Comparison of ENCODE assay signal across 8 cellular contexts in genomic region chr13:21176982-21177284, GRCh38. TPM values are rescaled to one million over a fixed set of nuclear protein-coding genes. Genes with fewer than 3 reads are reported as not detected.
A peak's percentile ranks its signal among the peaks of the same experiment; 100 is the strongest.
DNase-seq lines count a peak whose midpoint lies in the region; ATAC-seq and TF ChIP-seq lines count a peak whose summit lies in the region.

No MANE protein-coding gene starts in this region.

- POLR2A ChIA-PET in activated CD8-positive, alpha-beta T cell treated with anti-CD3 and anti-CD28 coated beads for 36 hours (lab: Charles Lee), result interaction anchor here (0.7 to 2.8 kb wide), 17 partner anchors 11 to 475 kb away, joined by 3 to 15 read pairs (median 4); partner anchors contain the start of genes XPO4 and ZDHHC20

- peaks cover 28% of the 10 kb centered on the region for H3K36me3 Mint-ChIP-seq in activated CD8-positive, alpha-beta T cell treated with anti-CD3 and anti-CD28 coated beads for 36 hours (ENCODE audit: low read depth)

- H3K4me3 ChIP-seq in right cardiac atrium (ENCODE audit: low read length), result peak overlapping the region; percentile 67

- ATAC-seq in HG03066 (IDR thresholded peaks at IDR 0.05; ENCODE audit: low read depth, unreplicated experiment) (peak; percentile 28), right cardiac atrium (peak; percentile 59 to 69)
- ATAC-seq in activated CD8-positive, alpha-beta T cell treated with anti-CD3 and anti-CD28 coated beads for 36 hours, result peak; percentile 26

- peak overlapping the region; percentile 96 for H3K27ac Mint-ChIP-seq in activated CD8-positive, alpha-beta T cell treated with anti-CD3 and anti-CD28 coated beads for 36 hours

- H3K4me3 Mint-ChIP-seq in activated CD8-positive, alpha-beta T cell treated with anti-CD3 and anti-CD28 coated beads for 36 hours, result peak overlapping the region; percentile 98

- H3K27me3 Mint-ChIP-seq in activated CD8-positive, alpha-beta T cell treated with anti-CD3 and anti-CD28 coated beads for 36 hours, result no peaks in the 10 kb centered on the region

- DNase-seq in stimulated activated CD4-positive, alpha-beta T cell treated with anti-CD3 and anti-CD28 coated beads, Interleukin-4, amount 100 ng/mL, for 1 hour, result peak; percentile 45
- no peak for DNase-seq in stimulated activated CD4-positive, alpha-beta T cell treated with anti-CD3 and anti-CD28 coated beads, Interleukin-12 subunit alpha, Interleukin-12 subunit beta, amount 100 ng/mL, for 4 hours
- peak; percentile 48 for DNase-seq in activated CD8-positive, alpha-beta T cell treated with anti-CD3 and anti-CD28 coated beads for 36 hours
- DNase-seq in right cardiac atrium (no peak), NCI-H2227 (lab: John Stamatoyannopoulos, UW; ENCODE audit: unreplicated experiment) (no peak), OCI-M2 (lab: John Stamatoyannopoulos, UW; ENCODE audit: unreplicated experiment) (no peak)
- DNase-seq in stimulated activated CD8-positive, alpha-beta memory T cell treated with anti-CD3 and anti-CD28 coated beads, Interleukin-4, amount 100 ng/mL, for 24 hours (ENCODE audit: low read depth), result peak; percentile 13

- CTCF ChIA-PET in activated CD8-positive, alpha-beta T cell treated with anti-CD3 and anti-CD28 coated beads for 36 hours (lab: Charles Lee), result interaction anchor here (0.6 to 3.0 kb wide), 8 partner anchors 11 to 300 kb away, joined by 3 to 20 read pairs (median 4); no protein-coding TSS in a partner anchor

- peak overlapping the region; percentile 95 for H3K27ac ChIP-seq in right cardiac atrium (ENCODE audit: low read length)

- intact Hi-C loops in activated CD8-positive, alpha-beta T cell treated with anti-CD3 and anti-CD28 coated beads for 36 hours (cut with micrococcal nuclease), result no loop called here
- intact Hi-C loops in right cardiac atrium (cut with DNase I), result loop anchor here in 1 of 4 donors (10.0 kb wide), 1 partner anchor 232 kb away; no protein-coding TSS in a partner anchor

- no peaks in the 10 kb centered on the region for H3K9me3 ChIP-seq in right cardiac atrium (ENCODE audit: control insufficient read depth, low read length)

- peaks cover 17% of the 10 kb centered on the region for H3K4me1 Mint-ChIP-seq in activated CD8-positive, alpha-beta T cell treated with anti-CD3 and anti-CD28 coated beads for 36 hours (ENCODE audit: low read depth)

- peaks cover 2% of the 10 kb centered on the region for H3K4me1 ChIP-seq in right cardiac atrium (ENCODE audit: control insufficient read depth, insufficient read depth, low read length)

- under 1% methylated on average over 26 of the region's 26 CpGs for WGBS in right cardiac atrium

- H3K9me3 Mint-ChIP-seq in activated CD8-positive, alpha-beta T cell treated with anti-CD3 and anti-CD28 coated beads for 36 hours, result no peaks in the 10 kb centered on the region

- no peaks in the 10 kb centered on the region for H3K27me3 ChIP-seq in right cardiac atrium (ENCODE audit: control insufficient read depth, insufficient read depth)

- no peak for TF ChIP-seq CTCF in activated CD8-positive, alpha-beta T cell treated with anti-CD3 and anti-CD28 coated beads for 36 hours (IDR thresholded peaks at IDR 0.05)

RNA-seq across cellular contexts. Expression of gene MRPL57, which starts 0.5 kb away (rescaled TPM):
- total RNA-seq in activated CD8-positive, alpha-beta T cell treated with anti-CD3 and anti-CD28 coated beads for 36 hours, result 10 to 100 TPM; 24.8 to 25.5 TPM
- 10 to 100 TPM; 19.3 to 25.5 (median 23.5) TPM for total RNA-seq in right cardiac atrium
- polyA plus RNA-seq in right cardiac atrium, result 38.8 TPM

RNA-seq across cellular contexts. Expression of gene SKA3, which starts 0.6 kb away (rescaled TPM):
- total RNA-seq in activated CD8-positive, alpha-beta T cell treated with anti-CD3 and anti-CD28 coated beads for 36 hours, result 10 to 100 TPM; 39.5 to 41.5 TPM
- under 1 TPM in 3 of 4 donors, not detected in 1; 0.23 to 0.91 (median 0.68) TPM for total RNA-seq in right cardiac atrium
- 0.07 TPM for polyA plus RNA-seq in right cardiac atrium

RNA-seq across cellular contexts. Expression of gene SAP18, which starts 37.0 kb away (rescaled TPM):
- 100 to 1,000 TPM; 225 to 248 TPM for total RNA-seq in activated CD8-positive, alpha-beta T cell treated with anti-CD3 and anti-CD28 coated beads for 36 hours
- 100 to 1,000 TPM; 226 to 263 (median 251) TPM for total RNA-seq in right cardiac atrium
- polyA plus RNA-seq in right cardiac atrium, result 104 TPM

Comparison
In these comparisons a context has a peak if more than half of its experiments do, and no peak if none do; other contexts are left out.
1. DNase-seq: peak in stimulated activated CD4-positive, alpha-beta T cell treated with anti-CD3 and anti-CD28 coated beads, Interleukin-4, amount 100 ng/mL, for 1 hour (single experiment), activated CD8-positive, alpha-beta T cell treated with anti-CD3 and anti-CD28 coated beads for 36 hours (single experiment) and stimulated activated CD8-positive, alpha-beta memory T cell treated with anti-CD3 and anti-CD28 coated beads, Interleukin-4, amount 100 ng/mL, for 24 hours (single experiment); none in stimulated activated CD4-positive, alpha-beta T cell treated with anti-CD3 and anti-CD28 coated beads, Interleukin-12 subunit alpha, Interleukin-12 subunit beta, amount 100 ng/mL, for 4 hours (single experiment), right cardiac atrium (0 of 3), NCI-H2227 (single experiment) and OCI-M2 (single experiment).
2. RNA of gene SKA3, which starts 0.6 kb away (total RNA-seq): 39.5 to 41.5 TPM in activated CD8-positive, alpha-beta T cell treated with anti-CD3 and anti-CD28 coated beads for 36 hours; 0.23 to 0.91 TPM in right cardiac atrium; every median in the first group is over 10 times any median in the second.
3. Peak in every context shown above with its lines, with median percentiles within 50 percentile points of each other: ATAC-seq.